In genomic region chr5:67902497-67902830, GRCh38 we compare ENCODE assay signal across 18 cellular contexts.
"Had no signal": no experiment of that assay in that cellular context is flagged by ENCODE, and none has a peak within 500 bp of the region (broad histone marks: within the 10 kb centered on the region; RNA-seq: fewer than 3 reads in every experiment).

No MANE protein-coding gene starts in this region.

- H3K4me2 ChIP-seq: neural progenitor cell had no signal

- H3K4me3 ChIP-seq: cardiac muscle cell, lung, neural progenitor cell, ovary, tibial nerve, upper lobe of right lung had no signal

- DNase-seq: effector memory CD4-positive, alpha-beta T cell; head of caudate nucleus; hippocampal formation; left colon; left ventricle myocardium superior; mesenchymal stem cell; naive thymus-derived CD8-positive, alpha-beta T cell; nucleus accumbens; ovary; right cardiac atrium; stimulated activated CD4-positive, alpha-beta T cell treated with anti-CD3 and anti-CD28 coated beads, Interleukin-4, amount 100 ng/mL, for 1 hour; stimulated activated naive CD8-positive, alpha-beta T cell treated with anti-CD3 and anti-CD28 coated beads, Interleukin-15, Interleukin-2, amounts not matched to agents 100 U/mL and 50 U/mL, for 24 hours; upper lobe of right lung had no signal

- H3K9me3 ChIP-seq: ovary, tibial nerve, upper lobe of right lung had no signal

- H3K27me3 ChIP-seq: cardiac muscle cell, neural progenitor cell, ovary, tibial nerve, upper lobe of right lung had no signal

- H3K27ac ChIP-seq: cardiac muscle cell, neural progenitor cell, ovary, tibial nerve, upper lobe of right lung had no signal

- H3K36me3 ChIP-seq: cardiac muscle cell, neural progenitor cell, ovary, tibial nerve, upper lobe of right lung had no signal

- H3K4me1 ChIP-seq: neural progenitor cell had no signal

- FAIRE-seq: endometrium had no signal

- H3K9ac ChIP-seq: neural progenitor cell had no signal

- H2AFZ ChIP-seq: neural progenitor cell had no signal
